Comparison of ENCODE assay signal across 2 cellular contexts in the genomic region with DNA sequence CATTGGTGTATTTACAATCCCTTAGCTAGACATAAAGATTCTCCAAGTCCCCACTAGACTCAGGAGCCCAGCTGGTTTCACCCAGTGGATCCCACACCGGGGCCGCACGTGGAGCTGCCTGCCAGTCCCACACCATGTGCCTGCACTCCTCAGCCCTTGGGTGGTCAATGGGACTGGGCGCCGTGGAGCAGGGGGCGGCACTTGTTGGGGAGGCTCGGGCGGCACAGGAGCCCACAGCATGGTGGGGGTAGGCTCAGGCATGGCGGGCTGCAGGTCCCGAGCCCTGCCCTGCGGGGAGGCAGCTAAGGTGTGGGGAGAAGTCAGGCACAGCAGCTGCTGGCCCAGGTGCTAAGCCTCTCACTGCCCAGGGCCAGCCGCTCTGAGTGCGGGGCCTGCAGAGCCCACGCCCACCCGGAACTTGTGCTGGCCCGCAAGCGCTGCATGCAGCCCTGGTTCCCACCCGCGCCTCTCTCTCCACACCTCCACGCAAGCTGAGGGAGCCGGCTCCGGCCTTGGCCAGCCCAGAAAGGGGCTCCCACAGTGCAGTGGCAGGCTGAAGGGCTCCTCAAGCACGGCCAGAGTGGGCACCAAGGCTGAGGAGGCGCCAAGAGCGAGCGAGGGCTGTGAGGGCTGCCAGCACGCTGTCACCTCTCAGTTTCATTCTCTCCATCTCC. TPM values are rescaled to one million over a fixed set of nuclear protein-coding genes. Genes with fewer than 3 reads are reported as not detected.
"Had no signal": no experiment of that assay in that cellular context is flagged by ENCODE, and none has a peak within 500 bp of the region (broad histone marks: within the 10 kb centered on the region; RNA-seq: fewer than 3 reads in every experiment).

No MANE protein-coding gene starts in this region.

RNA-seq across cellular contexts. Expression of a gene that starts 6.3 kb away (rescaled TPM):
- total RNA-seq: OCI-LY7, PC-9 had no signal
